1 cellular context compared by ENCODE assay signal in the genomic region with DNA sequence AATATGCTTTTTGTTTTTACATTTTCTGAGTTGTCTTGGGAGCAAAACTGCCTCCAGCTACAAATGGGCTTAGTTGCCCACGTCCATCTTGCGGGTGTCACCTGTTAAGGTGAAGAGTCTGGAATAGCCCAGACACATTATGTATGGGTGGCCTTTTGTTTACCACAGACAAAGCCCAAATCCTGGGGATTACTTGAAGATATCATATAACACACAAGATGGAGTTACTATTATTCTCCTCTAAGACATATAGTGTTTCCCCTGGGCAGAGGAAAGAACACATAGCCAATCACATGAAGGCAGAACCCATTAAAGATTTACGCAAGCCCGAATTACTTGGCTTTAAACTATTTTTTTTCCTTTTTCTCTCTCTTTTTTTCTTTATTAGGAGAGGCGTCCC.
TF ChIP-seq lines count a peak whose summit lies in the region.

No MANE protein-coding gene starts in this region.

TF ChIP-seq in SK-N-SH, 30 proteins besides CTCF, POLR2A, EP300 and RAD21 (continued from another document):
- TF ChIP-seq, protein P1, sequence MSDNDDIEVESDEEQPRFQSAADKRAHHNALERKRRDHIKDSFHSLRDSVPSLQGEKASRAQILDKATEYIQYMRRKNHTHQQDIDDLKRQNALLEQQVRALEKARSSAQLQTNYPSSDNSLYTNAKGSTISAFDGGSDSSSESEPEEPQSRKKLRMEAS (IDR thresholded peaks at IDR 0.05; ENCODE audit: low read depth) = no peak
- TF ChIP-seq NRF1 (IDR thresholded peaks at IDR 0.05; ENCODE audit: low read depth, low read length) (no peak), TCF12 (IDR thresholded peaks at IDR 0.05) (no peak), FOXJ3 (CRISPR knock-in tag; IDR thresholded peaks at IDR 0.05) (no peak), RXRA (IDR thresholded peaks at IDR 0.05; ENCODE audit: borderline replicate concordance, low read depth) (no peak), NFIC (IDR thresholded peaks at IDR 0.05; ENCODE audit: borderline replicate concordance) (no peak), SMC3 (IDR thresholded peaks at IDR 0.05; ENCODE audit: low read depth, low read length) (no peak), RFX5 (IDR thresholded peaks at IDR 0.05; ENCODE audit: low read length) (no peak), POLR2AphosphoS5 (IDR thresholded peaks at IDR 0.05; ENCODE audit: low read depth, low read length) (no peak)
- TF ChIP-seq, protein P2, sequence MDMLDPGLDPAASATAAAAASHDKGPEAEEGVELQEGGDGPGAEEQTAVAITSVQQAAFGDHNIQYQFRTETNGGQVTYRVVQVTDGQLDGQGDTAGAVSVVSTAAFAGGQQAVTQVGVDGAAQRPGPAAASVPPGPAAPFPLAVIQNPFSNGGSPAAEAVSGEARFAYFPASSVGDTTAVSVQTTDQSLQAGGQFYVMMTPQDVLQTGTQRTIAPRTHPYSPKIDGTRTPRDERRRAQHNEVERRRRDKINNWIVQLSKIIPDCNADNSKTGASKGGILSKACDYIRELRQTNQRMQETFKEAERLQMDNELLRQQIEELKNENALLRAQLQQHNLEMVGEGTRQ (IDR thresholded peaks at IDR 0.05; ENCODE audit: borderline replicate concordance, low read depth, low read length) = no peak
TF ChIP-seq in SK-N-SH: peak in this region for 0.
